2 cellular contexts compared by ENCODE assay signal in genomic region chr6:49950415-49950751, GRCh38.
TF ChIP-seq lines count a peak whose summit lies in the region.

No MANE protein-coding gene starts in this region.

TF ChIP-seq in GM23338, 12 proteins besides CTCF, POLR2A, EP300 and RAD21:
- no peak for TF ChIP-seq ZNF114 (CRISPR knock-in tag; IDR thresholded peaks at IDR 0.05)
- TF ChIP-seq POLR2AphosphoS5 (IDR thresholded peaks at IDR 0.05; ENCODE audit: low read depth): no peak
- no peak for TF ChIP-seq REST (IDR thresholded peaks at IDR 0.05; ENCODE audit: unreplicated experiment)
- TF ChIP-seq EZH2phosphoT487 (IDR thresholded peaks at IDR 0.05; ENCODE audit: unreplicated experiment): no peak
- no peak for TF ChIP-seq CREB1 (CRISPR knock-in tag; IDR thresholded peaks at IDR 0.05; ENCODE audit: low read depth)
- no peak for TF ChIP-seq ETS1 (IDR thresholded peaks at IDR 0.05)
- TF ChIP-seq ZNF462 (CRISPR knock-in tag; IDR thresholded peaks at IDR 0.05): no peak
- no peak for TF ChIP-seq ZNF331 (CRISPR knock-in tag; IDR thresholded peaks at IDR 0.05; ENCODE audit: low read depth)
- TF ChIP-seq STAT1 (IDR thresholded peaks at IDR 0.05; ENCODE audit: unreplicated experiment): no peak
- TF ChIP-seq NANOG (IDR thresholded peaks at IDR 0.05; ENCODE audit: borderline replicate concordance): no peak
- no peak for TF ChIP-seq JUNB (IDR thresholded peaks at IDR 0.05; ENCODE audit: unreplicated experiment)
- no peak for TF ChIP-seq EZH2 (IDR thresholded peaks at IDR 0.05; ENCODE audit: low read depth, unreplicated experiment)

TF ChIP-seq in K562, 482 proteins besides CTCF, POLR2A, EP300 and RAD21:
- peak in 1 of 2 experiments; percentile 27; a peak in 1 of 4 replicates for TF ChIP-seq ARNT (IDR thresholded peaks at IDR 0.05)
- no peak for TF ChIP-seq CEBPG (CRISPR knock-in tag; IDR thresholded peaks at IDR 0.05)
- TF ChIP-seq CEBPG (tag; conservative IDR thresholded peaks at IDR 0.05 in 1 of 2, IDR thresholded peaks at IDR 0.05 in 1 of 2): peak; percentile 68 to 89
- peak; percentile 46 for TF ChIP-seq ZNF592 (IDR thresholded peaks at IDR 0.05)
- TF ChIP-seq CEBPB (tag; IDR thresholded peaks at IDR 0.05): peak; percentile 96
- 0 out of 2 replicates have a peak, but pooled peaks have one; percentile 47 for TF ChIP-seq POLR2H (tag; IDR thresholded peaks at IDR 0.05; ENCODE audit: low read depth)
- TF ChIP-seq ARID3A (IDR thresholded peaks at IDR 0.05; ENCODE audit: borderline replicate concordance, low read depth, low read length): peak; percentile 45; the same call in 1 of the 2 replicates
- TF ChIP-seq ZBTB40 (IDR thresholded peaks at IDR 0.05): peak; percentile 53; the same call in 1 of the 2 replicates
- no peak for TF ChIP-seq ZBTB40 (CRISPR knock-in tag; IDR thresholded peaks at IDR 0.05)
- TF ChIP-seq NFIX (CRISPR knock-in tag; IDR thresholded peaks at IDR 0.05; ENCODE audit: low read depth): no peak
- 0 out of 2 replicates have a peak, but pooled peaks have one; percentile 27 for TF ChIP-seq SMARCA4 (IDR thresholded peaks at IDR 0.05)
- peak; percentile 32; the same call in 1 of the 2 replicates for TF ChIP-seq ZNF668 (CRISPR knock-in tag; IDR thresholded peaks at IDR 0.05)
- no peak for TF ChIP-seq SMARCA5 (IDR thresholded peaks at IDR 0.05)
- no peak for TF ChIP-seq TEAD4 (IDR thresholded peaks at IDR 0.05; ENCODE audit: low read length)
- no peak for TF ChIP-seq TEAD4 (CRISPR knock-in tag; IDR thresholded peaks at IDR 0.05; ENCODE audit: borderline replicate concordance)
- TF ChIP-seq MECOM (CRISPR knock-in tag; IDR thresholded peaks at IDR 0.05): peak; percentile 45; the same call in 1 of the 2 replicates
- peak in 1 of 2 experiments; percentile 22; a peak in 1 of 4 replicates for TF ChIP-seq FOXK2 (conservative IDR thresholded peaks at IDR 0.05 in 1 of 2, IDR thresholded peaks at IDR 0.05 in 1 of 2; ENCODE audit: low read depth in 2 of 2)
- no peak for TF ChIP-seq RNF2 (IDR thresholded peaks at IDR 0.05)
- TF ChIP-seq GATAD2B (IDR thresholded peaks at IDR 0.05; ENCODE audit: borderline replicate concordance): no peak
- TF ChIP-seq GTF2E2 (tag; IDR thresholded peaks at IDR 0.05): 0 out of 2 replicates have a peak, but pooled peaks have one; percentile 19
- TF ChIP-seq BRD9 (IDR thresholded peaks at IDR 0.05; ENCODE audit: low read depth, partially characterized antibody): peak; percentile 26
- no peak for TF ChIP-seq ATF1 (CRISPR knock-in tag; IDR thresholded peaks at IDR 0.05)
- 0 out of 2 replicates have a peak, but pooled peaks have one; percentile 6 for TF ChIP-seq ATF1 (tag; IDR thresholded peaks at IDR 0.05)
- TF ChIP-seq ZNF584 (CRISPR knock-in tag; IDR thresholded peaks at IDR 0.05; ENCODE audit: low read depth): 0 out of 2 replicates have a peak, but pooled peaks have one; percentile 34
